ENCODE assay signal across 18 cellular contexts in the genomic region with DNA sequence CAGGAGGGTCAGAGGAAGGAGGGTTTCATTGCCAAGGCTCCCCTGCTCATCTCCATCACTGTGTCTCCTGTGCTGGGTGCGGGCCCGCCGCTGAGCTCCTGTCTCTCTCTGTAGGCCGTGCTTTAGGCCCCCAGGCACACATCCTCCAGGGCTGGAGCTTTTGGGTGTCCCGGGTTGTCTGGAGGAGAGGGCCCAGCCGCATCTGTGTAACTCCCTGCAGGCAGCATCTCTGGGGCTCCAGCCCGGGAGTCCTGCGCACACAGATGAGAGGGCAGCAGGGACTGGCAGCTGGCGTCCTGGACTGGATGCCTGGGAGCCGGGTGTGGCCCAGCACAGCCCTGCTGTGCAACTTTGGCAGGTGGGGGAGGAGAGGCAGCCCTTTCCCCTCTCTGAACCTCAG. TPM values are rescaled to one million over a fixed set of nuclear protein-coding genes. Genes with fewer than 3 reads are reported as not detected.
DNase-seq lines count a peak whose midpoint lies in the region; ATAC-seq and TF ChIP-seq lines count a peak whose summit lies in the region.
"Had no signal": no experiment of that assay in that cellular context is flagged by ENCODE, and none has a peak within 500 bp of the region (broad histone marks: within the 10 kb centered on the region; RNA-seq: fewer than 3 reads in every experiment).

No MANE protein-coding gene starts in this region.

- H3K9me1 ChIP-seq in IMR-90 (ENCODE audit: insufficient read depth, low read length) = peaks cover 4% of the 10 kb centered on the region; the same call in 1 of the 2 replicates

- POLR2A ChIA-PET in IMR-90 (lab: Charles Lee; ENCODE audit: unreplicated experiment) = no interaction called here
- POLR2A ChIA-PET in Panc1 (lab: Charles Lee) = no interaction called here
- POLR2A ChIA-PET in GM10248 (lab: Yijun Ruan, JAX) = no interaction called here

- no peak overlapping the region for H3K27ac Mint-ChIP-seq in activated naive CD8-positive, alpha-beta T cell treated with anti-CD3 and anti-CD28 coated beads, Interleukin-2, amount 50 U/mL, for 24 hours
- H3K27ac Mint-ChIP-seq in activated naive CD8-positive, alpha-beta T cell treated with anti-CD3 and anti-CD28 coated beads for 36 hours = no peak overlapping the region
- H3K27ac Mint-ChIP-seq: B cell; CD4-positive, alpha-beta memory T cell had no signal

- H2BK5ac ChIP-seq in IMR-90 (ENCODE audit: low read depth, low read length, poor library complexity, severe bottlenecking) = no peak overlapping the region
- H2BK5ac ChIP-seq in neuronal stem cell (ENCODE audit: low read length) = no peak overlapping the region

- no peak for TF ChIP-seq EP300 in suprapubic skin (IDR thresholded peaks at IDR 0.05)

- H4K91ac ChIP-seq in IMR-90 (ENCODE audit: insufficient read depth, low read depth, low read length) (no peak overlapping the region), neuronal stem cell (ENCODE audit: low read depth, low read length, poor library complexity) (no peak overlapping the region)

- H3K4me2 ChIP-seq in IMR-90 (ENCODE audit: low read depth, low read length) (no peak overlapping the region), neuronal stem cell (ENCODE audit: insufficient read depth, low read length, poor library complexity, severe bottlenecking) (no peak overlapping the region)

- H3K27ac ChIP-seq in IMR-90 (ENCODE audit: insufficient read depth, low read length) = no peak overlapping the region
- no peak overlapping the region for H3K27ac ChIP-seq in Panc1 (ENCODE audit: low read length)
- no peak overlapping the region for H3K27ac ChIP-seq in neuronal stem cell (replicated peaks; ENCODE audit: low read length)
- no peak overlapping the region for H3K27ac ChIP-seq in suprapubic skin
- H3K27ac ChIP-seq: C4-2B, GM23248 had no signal

- no peak overlapping the region for H4K5ac ChIP-seq in IMR-90 (ENCODE audit: low read depth, low read length)

- H3K9me3 ChIP-seq in IMR-90 (ENCODE audit: control insufficient read depth, insufficient read depth, low read length) (no peaks in the 10 kb centered on the region), Panc1 (ENCODE audit: control insufficient read depth, insufficient read depth, low read depth, low read length) (no peaks in the 10 kb centered on the region), neuronal stem cell (replicated peaks in 1 of 2; ENCODE audit: control insufficient read depth in 2 of 2, insufficient read depth in 1 of 2, low read depth in 1 of 2, low read length in 2 of 2) (peaks cover 0 to 2% of the 10 kb centered on the region in 2 donors), suprapubic skin (no peaks in the 10 kb centered on the region)

- H3K4me1 Mint-ChIP-seq in activated naive CD8-positive, alpha-beta T cell treated with anti-CD3 and anti-CD28 coated beads, Interleukin-2, amount 50 U/mL, for 24 hours = no peaks in the 10 kb centered on the region
- no peaks in the 10 kb centered on the region for H3K4me1 Mint-ChIP-seq in activated naive CD8-positive, alpha-beta T cell treated with anti-CD3 and anti-CD28 coated beads for 36 hours
- H3K4me1 Mint-ChIP-seq: B cell; CD4-positive, alpha-beta memory T cell had no signal

- no peak overlapping the region for H2BK120ac ChIP-seq in IMR-90 (ENCODE audit: low read depth, low read length)
- H2BK120ac ChIP-seq in neuronal stem cell (ENCODE audit: low read depth, low read length) = no peak overlapping the region

- no peak overlapping the region for H3K23ac ChIP-seq in IMR-90 (ENCODE audit: low read depth, low read length)
- H3K23ac ChIP-seq in neuronal stem cell (ENCODE audit: low read depth, low read length, poor library complexity) = no peak overlapping the region

- BruUV-seq in IMR-90 (replicated peaks; lab: Mats Ljungman, UMichigan) (no TSS peak), Panc1 (replicated peaks; lab: Mats Ljungman, UMichigan) (no TSS peak)

- no peaks in the 10 kb centered on the region for H3K9me3 Mint-ChIP-seq in activated naive CD8-positive, alpha-beta T cell treated with anti-CD3 and anti-CD28 coated beads, Interleukin-2, amount 50 U/mL, for 24 hours
- no peaks in the 10 kb centered on the region for H3K9me3 Mint-ChIP-seq in activated naive CD8-positive, alpha-beta T cell treated with anti-CD3 and anti-CD28 coated beads for 36 hours
- H3K9me3 Mint-ChIP-seq: CD4-positive, alpha-beta memory T cell; IgD-negative memory B cell had no signal

- H4K8ac ChIP-seq in IMR-90 (ENCODE audit: low read depth in 2 of 2, low read length in 2 of 2) (no peak overlapping the region), neuronal stem cell (ENCODE audit: low read depth, low read length) (no peak overlapping the region)

- CTCF ChIA-PET in IMR-90 (lab: Yijun Ruan, JAX) (interaction anchor here (0.6 to 1.7 kb wide), 3 partner anchors 17 to 393 kb away, joined by 3 to 4 read pairs (median 4); partner anchors contain the start of gene TOR2A), Panc1 (lab: Charles Lee) (no interaction called here), GM10248 (lab: Yijun Ruan, JAX) (interaction anchor here (0.8 to 1.3 kb wide), 2 partner anchors 9 to 13 kb away, joined by 3 to 4 read pairs; no protein-coding TSS in a partner anchor)

- dilution Hi-C loops in IMR-90 (cut with HindIII; ENCODE audit: low sequenced_read_pairs, unreplicated experiment) = no loop called here

- TF ChIP-seq CTCF in IMR-90 (conservative IDR thresholded peaks at IDR 0.05; ENCODE audit: low read depth, low read length) = no peak
- TF ChIP-seq CTCF in Panc1 (IDR thresholded peaks at IDR 0.05) = no peak
- TF ChIP-seq CTCF in suprapubic skin (IDR thresholded peaks at IDR 0.05) = no peak
- TF ChIP-seq CTCF in GM10248 (IDR thresholded peaks at IDR 0.05; ENCODE audit: control extremely low read depth, extremely low read depth, low read depth, missing control alignments) = no peak

- intact Hi-C loops in IMR-90 (cut with micrococcal nuclease) = no loop called here
- intact Hi-C loops in Panc1 (cut with micrococcal nuclease; ENCODE audit: unreplicated experiment) = no loop called here

- in situ Hi-C loops in IMR-90 (cut with MboI; ENCODE audit: low sequenced_read_pairs) = no loop called here
- in situ Hi-C loops in Panc1 (cut with HindIII; ENCODE audit: low pct_unique_long_range_greater_than_20kb, low sequenced_read_pairs) = no loop called here

- no peak for DNase-seq in activated naive CD8-positive, alpha-beta T cell treated with anti-CD3 and anti-CD28 coated beads, Interleukin-2, amount 50 U/mL, for 24 hours
- DNase-seq in activated naive CD8-positive, alpha-beta T cell treated with anti-CD3 and anti-CD28 coated beads for 36 hours = no peak
- DNase-seq in IMR-90 (no peak), Panc1 (ENCODE audit: low read depth, low spot score) (no peak), neuronal stem cell (ENCODE audit: low spot score) (no peak), suprapubic skin (ENCODE audit: low spot score in 2 of 2) (no peak), GF-D8 (lab: John Stamatoyannopoulos, UW) (no peak), GM10248 (ENCODE audit: extremely low spot score) (no peak)
- DNase-seq: 8988T; ACHN; CD4-positive, alpha-beta memory T cell; DND-41; GDM1; GM23248 had no signal

- TF ChIP-seq POLR2A in IMR-90 (IDR thresholded peaks at IDR 0.05; ENCODE audit: low read depth, low read length) (no peak), suprapubic skin (IDR thresholded peaks at IDR 0.05) (no peak)

- H3K36me3 ChIP-seq in IMR-90 (ENCODE audit: control insufficient read depth, insufficient read depth, low read length) = peaks cover 46% of the 10 kb centered on the region
- H3K36me3 ChIP-seq in Panc1 (ENCODE audit: control insufficient read depth, insufficient read depth, low read length) = no peaks in the 10 kb centered on the region
- peaks cover 13 to 27% of the 10 kb centered on the region in 2 donors for H3K36me3 ChIP-seq in neuronal stem cell (replicated peaks in 1 of 2; ENCODE audit: control insufficient read depth in 2 of 2, insufficient read depth in 2 of 2, low read length in 2 of 2)
- peaks cover 83% of the 10 kb centered on the region for H3K36me3 ChIP-seq in suprapubic skin

- peaks cover 2 to 17% of the 10 kb centered on the region in 2 experiments; a peak in 1 of 4 replicates for H3K79me1 ChIP-seq in IMR-90 (ENCODE audit: low read depth in 1 of 2, low read length in 2 of 2)
- H3K79me1 ChIP-seq in neuronal stem cell (ENCODE audit: low read depth, low read length) = no peaks in the 10 kb centered on the region

- H3K4ac ChIP-seq in IMR-90 (ENCODE audit: low read depth, low read length) (no peak overlapping the region), neuronal stem cell (ENCODE audit: low read length) (no peak overlapping the region)

- H3K4me1 ChIP-seq in IMR-90 (ENCODE audit: control insufficient read depth, insufficient read depth, low read length) (peaks cover 14% of the 10 kb centered on the region), Panc1 (ENCODE audit: control insufficient read depth, insufficient read depth, low read length) (peaks cover 10% of the 10 kb centered on the region), neuronal stem cell (ENCODE audit: control insufficient read depth in 2 of 2, insufficient read depth in 1 of 2, low read depth in 1 of 2, low read length in 2 of 2) (peaks cover 5 to 7% of the 10 kb centered on the region in 2 donors), suprapubic skin (peaks cover 12% of the 10 kb centered on the region)

- peaks cover 13% of the 10 kb centered on the region for H3K36me3 Mint-ChIP-seq in activated naive CD8-positive, alpha-beta T cell treated with anti-CD3 and anti-CD28 coated beads, Interleukin-2, amount 50 U/mL, for 24 hours (ENCODE audit: low read depth)
- H3K36me3 Mint-ChIP-seq in activated naive CD8-positive, alpha-beta T cell treated with anti-CD3 and anti-CD28 coated beads for 36 hours = peaks cover 2% of the 10 kb centered on the region

- H4K20me1 ChIP-seq in IMR-90 (ENCODE audit: insufficient read depth, low read length) = peaks cover 7% of the 10 kb centered on the region

- no peak overlapping the region for H2AK5ac ChIP-seq in IMR-90 (ENCODE audit: low read depth, low read length)
- peak overlapping the region; percentile 32 for H2AK5ac ChIP-seq in neuronal stem cell (ENCODE audit: low read depth, low read length)

- H3K4me3 ChIP-seq in IMR-90 (ENCODE audit: insufficient read depth, low read depth, low read length) = no peak overlapping the region
- no peak overlapping the region for H3K4me3 ChIP-seq in Panc1 (ENCODE audit: low read depth in 2 of 2, low read length in 2 of 2)
- no peak overlapping the region for H3K4me3 ChIP-seq in neuronal stem cell (ENCODE audit: low read length in 2 of 2)
- H3K4me3 ChIP-seq in suprapubic skin = no peak overlapping the region
- H3K4me3 ChIP-seq: GM23248 had no signal

- H2AFZ ChIP-seq in IMR-90 (replicated peaks; ENCODE audit: low read length, poor library complexity) = no peak overlapping the region
- no peak overlapping the region for H2AFZ ChIP-seq in neuronal stem cell (ENCODE audit: low read length)
- H2AFZ ChIP-seq: GM23248 had no signal

- H3K9ac ChIP-seq in IMR-90 (ENCODE audit: low read depth, low read length) = no peak overlapping the region
- H3K9ac ChIP-seq in neuronal stem cell (ENCODE audit: low read depth, low read length, poor library complexity) = peak overlapping the region; percentile 51
- H3K9ac ChIP-seq: GM23248 had no signal

- H3K27me3 ChIP-seq in IMR-90 (ENCODE audit: control insufficient read depth, insufficient read depth, low read length) (no peaks in the 10 kb centered on the region), Panc1 (ENCODE audit: control insufficient read depth, insufficient read depth, low read length) (no peaks in the 10 kb centered on the region), neuronal stem cell (ENCODE audit: control insufficient read depth in 3 of 3, insufficient read depth in 3 of 3, low read depth in 1 of 3, low read length in 3 of 3) (no peaks in the 10 kb centered on the region), suprapubic skin (no peaks in the 10 kb centered on the region)

- H3K14ac ChIP-seq in IMR-90 (replicated peaks; ENCODE audit: low read depth, low read length) (no peak overlapping the region), neuronal stem cell (ENCODE audit: low read length) (peak overlapping the region; percentile 41)

- H3K56ac ChIP-seq in IMR-90 (ENCODE audit: extremely low read depth, insufficient read depth, low read length) = no peak overlapping the region

- H3K18ac ChIP-seq in IMR-90 (ENCODE audit: low read depth, low read length) (no peak overlapping the region), neuronal stem cell (ENCODE audit: low read length) (no peak overlapping the region)

- WGBS in IMR-90 (ENCODE audit: extremely low coverage in 2 of 2, insufficient read length in 1 of 2), 2 experiments = 87% methylated on average over 5 of the region's 10 CpGs; no CpG with 5 or more reads in 1 of the 2 experiments
- WGBS in neuronal stem cell (ENCODE audit: extremely low coverage in 2 of 2, insufficient read length in 2 of 2, insufficient replicate concordance in 1 of 2), 2 donors = no CpG with 5 or more reads among the region's 10 CpGs
- no CpG with 5 or more reads among the region's 10 CpGs for WGBS in suprapubic skin

- ATAC-seq in activated naive CD8-positive, alpha-beta T cell treated with anti-CD3 and anti-CD28 coated beads, Interleukin-2, amount 50 U/mL, for 24 hours = peak; percentile 7
- ATAC-seq in IMR-90 (ENCODE audit: low read depth) (no peak; the same call in 1 of the 2 replicates), Panc1 (0 out of 2 replicates have a peak, but pooled peaks have one; percentile 6)
- ATAC-seq: HCT116 had no signal

- no peak overlapping the region for H2BK20ac ChIP-seq in IMR-90 (ENCODE audit: low read depth, low read length)

- no peak overlapping the region for H3K4me3 Mint-ChIP-seq in activated naive CD8-positive, alpha-beta T cell treated with anti-CD3 and anti-CD28 coated beads, Interleukin-2, amount 50 U/mL, for 24 hours
- H3K4me3 Mint-ChIP-seq in activated naive CD8-positive, alpha-beta T cell treated with anti-CD3 and anti-CD28 coated beads for 36 hours = no peak overlapping the region
- H3K4me3 Mint-ChIP-seq: B cell; CD4-positive, alpha-beta memory T cell; IgD-negative memory B cell had no signal

- TF ChIP-seq RAD21 in IMR-90 (IDR thresholded peaks at IDR 0.05; ENCODE audit: low read length) = no peak

- H2AK9ac ChIP-seq in IMR-90 (replicated peaks; ENCODE audit: low read depth, low read length, poor library complexity) = peak overlapping the region; percentile 31

- H2BK12ac ChIP-seq in neuronal stem cell (ENCODE audit: low read length) = no peak overlapping the region

- H3K27me3 Mint-ChIP-seq in activated naive CD8-positive, alpha-beta T cell treated with anti-CD3 and anti-CD28 coated beads, Interleukin-2, amount 50 U/mL, for 24 hours = no peaks in the 10 kb centered on the region
- no peaks in the 10 kb centered on the region for H3K27me3 Mint-ChIP-seq in activated naive CD8-positive, alpha-beta T cell treated with anti-CD3 and anti-CD28 coated beads for 36 hours
- H3K27me3 Mint-ChIP-seq: B cell; CD4-positive, alpha-beta memory T cell; IgD-negative memory B cell had no signal

- H2BK15ac ChIP-seq in IMR-90 (ENCODE audit: low read depth, low read length) (no peak overlapping the region), neuronal stem cell (ENCODE audit: low read length) (no peak overlapping the region)

RNA-seq across cellular contexts. Expression of gene LRSAM1, which starts 40.2 kb away (rescaled TPM):
- 10 to 100 TPM; 17.7 to 20.7 TPM for total RNA-seq in activated naive CD8-positive, alpha-beta T cell treated with anti-CD3 and anti-CD28 coated beads for 36 hours
- total RNA-seq in IMR-90 (2012; rRNA removed) (3.0 and 3.3 TPM in 2 replicates), Panc1 (2021; ENCODE audit: unreplicated experiment) (15.4 TPM), suprapubic skin (10 to 100 TPM; 31.2 to 84.7 (median 37.2) TPM)
- 8.0 and 9.3 TPM in 2 replicates for polyA plus RNA-seq in IMR-90 (2012; rRNA removed)
- 8.0 and 10.1 TPM in 2 replicates for polyA plus RNA-seq in IMR-90 (2012; cell fraction: cytosol; rRNA removed)
- 29.5 and 53.3 TPM in 2 replicates for polyA plus RNA-seq in IMR-90 (2012; cell fraction: nucleus; rRNA removed; ENCODE audit: low replicate concordance)
- polyA plus RNA-seq in Panc1 (2012; ENCODE audit: insufficient read length) = 21.1 TPM
- polyA plus RNA-seq in neuronal stem cell (2013, experiment 1 of 2) = 7.6 TPM
- 7.2 TPM for polyA plus RNA-seq in neuronal stem cell (2013, experiment 2 of 2)

RNA-seq across cellular contexts. Expression of gene RPL12, which starts 40.3 kb away (rescaled TPM):
- 1,000 to 10,000 TPM; 2,007 to 2,108 TPM for total RNA-seq in activated naive CD8-positive, alpha-beta T cell treated with anti-CD3 and anti-CD28 coated beads for 36 hours
- total RNA-seq in IMR-90 (2012; rRNA removed) = 1,864 and 2,290 TPM in 2 replicates
- 2,087 and 2,379 TPM in 2 replicates for polyA plus RNA-seq in IMR-90 (2012; rRNA removed)
- polyA plus RNA-seq in IMR-90 (2012; cell fraction: cytosol; rRNA removed) = 1,664 and 3,657 TPM in 2 replicates
- polyA plus RNA-seq in IMR-90 (2012; cell fraction: nucleus; rRNA removed; ENCODE audit: low replicate concordance) = 762 and 905 TPM in 2 replicates
- 951 TPM for total RNA-seq in Panc1 (2021; ENCODE audit: unreplicated experiment)
- 1,315 TPM for polyA plus RNA-seq in Panc1 (2012; ENCODE audit: insufficient read length)
- 3,244 TPM for polyA plus RNA-seq in neuronal stem cell (2013, experiment 1 of 2)
- polyA plus RNA-seq in neuronal stem cell (2013, experiment 2 of 2) = 3,233 TPM
- total RNA-seq in suprapubic skin = 1,000 to 10,000 TPM; 2,291 to 3,774 (median 2,862) TPM
